Comparison of ENCODE assay signal across 8 cellular contexts in the genomic region with DNA sequence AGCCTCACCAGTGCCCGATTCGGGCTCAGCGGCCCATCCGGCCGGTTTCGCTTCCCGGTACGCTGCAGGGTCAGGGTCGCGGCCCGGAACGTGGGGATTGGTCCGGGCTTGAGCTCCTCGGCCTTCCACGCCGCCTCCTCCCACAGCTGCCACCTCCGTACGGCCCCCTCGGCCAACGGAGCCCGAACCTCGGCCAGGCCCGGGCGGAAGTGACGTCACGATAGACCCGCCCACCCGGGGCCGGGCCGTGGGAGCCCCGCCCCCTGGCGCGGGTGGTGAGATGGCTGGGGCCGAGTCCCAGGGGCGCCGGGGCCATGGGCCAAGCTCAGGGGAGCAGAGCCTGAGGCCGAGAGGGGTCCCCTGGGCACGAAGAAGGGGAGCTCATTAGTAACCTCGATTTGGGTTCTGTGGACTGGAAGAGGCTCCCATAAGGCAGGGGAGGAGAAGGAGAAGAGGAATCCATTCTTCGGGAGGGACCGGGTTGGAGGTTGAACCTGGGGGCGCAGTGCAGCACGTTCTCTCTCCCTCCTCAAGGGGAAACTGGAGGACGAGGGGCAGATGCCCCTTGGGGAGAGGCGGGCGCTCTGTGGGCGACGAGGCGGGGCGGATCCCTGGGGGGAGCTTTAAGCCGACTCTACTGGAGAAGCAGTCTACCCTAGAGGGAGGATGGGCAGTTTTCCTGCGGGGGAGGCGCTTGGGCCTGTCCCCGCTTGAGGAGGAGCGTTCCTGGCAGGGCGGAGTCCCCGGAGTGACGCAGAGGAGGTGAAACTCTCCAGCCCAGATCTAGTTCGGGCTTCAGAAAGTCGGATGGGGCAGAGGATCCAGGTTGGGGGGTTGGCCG. TPM values are rescaled to one million over a fixed set of nuclear protein-coding genes. Genes with fewer than 3 reads are reported as not detected.
DNase-seq lines count a peak whose midpoint lies in the region; ATAC-seq and TF ChIP-seq lines count a peak whose summit lies in the region.

Gene MLF2 (minus strand): TSS at position 211 of the 841 bp plus-strand sequence. CDS start 807 bp downstream, outside the sequence.

- H3K4me3 ChIP-seq in testis, result peak within 1 kb of the TSS; percentile 91 to 98

- H3K27ac ChIP-seq in testis, result peak within 1 kb of the TSS; percentile 99

- no peaks in the 10 kb centered on the region for H3K27me3 ChIP-seq in testis

- no peaks in the 10 kb centered on the region for H3K36me3 ChIP-seq in testis (ENCODE audit: low read depth, missing control alignments)

- intact Hi-C loops in testis (cut with DNase I; ENCODE audit: low total_unique reads), result no loop called here

- TF ChIP-seq POLR2A in testis (IDR thresholded peaks at IDR 0.05), result peak; percentile 94

- DNase-seq in GM10248 (ENCODE audit: extremely low spot score) (peak; percentile 99), NCI-H1092 treated with DMSO at 0.1 percent for 48 hours (lab: John Stamatoyannopoulos, UW) (peak; percentile 90), SKM-1 (lab: John Stamatoyannopoulos, UW; ENCODE audit: unreplicated experiment) (peak; percentile 76), glomerular endothelial cell (ENCODE audit: extremely low read depth, low read depth, low spot score) (peak; percentile 92), omental fat pad (ENCODE audit: low spot score) (peak; percentile 89), testis (peak; percentile 98)
- peak; percentile 98 for DNase-seq in activated naive CD4-positive, alpha-beta T cell treated with anti-CD3 and anti-CD28 coated beads, Interleukin-2, amount 50 U/mL, for 72 hours (ENCODE audit: low spot score in 2 of 2)

- TF ChIP-seq CTCF in GM10248 (IDR thresholded peaks at IDR 0.05; ENCODE audit: control extremely low read depth, extremely low read depth, low read depth, missing control alignments), result peak; percentile 96
- TF ChIP-seq CTCF in omental fat pad (IDR thresholded peaks at IDR 0.05), result no peak
- TF ChIP-seq CTCF in testis (IDR thresholded peaks at IDR 0.05), result peak in 1 of 3 experiments; percentile 94

- CTCF ChIA-PET in GM10248 (lab: Yijun Ruan, JAX), result interaction anchor here (0.6 to 5.9 kb wide), 59 partner anchors 9 to 394 kb away, joined by 3 to 80 read pairs (median 5); partner anchors contain the start of genes CD4, CDCA3, COPS7A and GNB3

- H3K9me3 ChIP-seq in testis, result no peaks in the 10 kb centered on the region

- peaks cover 13% of the 10 kb centered on the region for H3K4me1 ChIP-seq in testis

- peaks cover 20 to 29% of the 10 kb centered on the region in 2 donors for H3K36me3 Mint-ChIP-seq in activated naive CD4-positive, alpha-beta T cell treated with anti-CD3 and anti-CD28 coated beads, Interleukin-2, amount 50 U/mL, for 72 hours

- peak; percentile 92 for ATAC-seq in HG02610 (IDR thresholded peaks at IDR 0.05; ENCODE audit: unreplicated experiment)
- peak; percentile 95 for ATAC-seq in activated naive CD4-positive, alpha-beta T cell treated with anti-CD3 and anti-CD28 coated beads, Interleukin-2, amount 50 U/mL, for 72 hours
- peak; percentile 98 for ATAC-seq in omental fat pad (ENCODE audit: low FRiP score)

- peak within 1 kb of the TSS; percentile 99 for H3K27ac Mint-ChIP-seq in activated naive CD4-positive, alpha-beta T cell treated with anti-CD3 and anti-CD28 coated beads, Interleukin-2, amount 50 U/mL, for 72 hours

- POLR2A ChIA-PET in GM10248 (lab: Yijun Ruan, JAX), result interaction anchor here (1.0 to 2.0 kb wide), 7 partner anchors 11 to 283 kb away, joined by 3 to 15 read pairs (median 6); partner anchors contain the start of genes COPS7A, PTMS, TPI1 and VAMP1

- WGBS in testis, 2 donors, result 1% methylated on average over 22 to 31 of the region's 61 CpGs

- no peaks in the 10 kb centered on the region for H3K9me3 Mint-ChIP-seq in activated naive CD4-positive, alpha-beta T cell treated with anti-CD3 and anti-CD28 coated beads, Interleukin-2, amount 50 U/mL, for 72 hours

RNA-seq across cellular contexts. Expression of gene MLF2, which starts in this region (rescaled TPM):
- 100 to 1,000 TPM; 149 to 275 TPM for total RNA-seq in activated naive CD4-positive, alpha-beta T cell treated with anti-CD3 and anti-CD28 coated beads, Interleukin-2, amount 50 U/mL, for 72 hours
- total RNA-seq in glomerular endothelial cell (186 and 229 TPM in 2 replicates), omental fat pad (100 to 1,000 TPM; 127 to 150 (median 129) TPM), testis (100 to 1,000 TPM; 211 to 242 TPM)
- 177 TPM for polyA plus RNA-seq in testis (ENCODE audit: insufficient read depth, low read depth, low replicate concordance)

Comparison
In these comparisons a context has a peak if more than half of its experiments do, and no peak if none do; other contexts are left out.
1. Peak in every context shown above with its lines: DNase-seq, ATAC-seq, H3K4me3 ChIP-seq and H3K27ac ChIP-seq.